Comparison of ENCODE assay signal across 19 cellular contexts in genomic region chr10:110430369-110431273, GRCh38.
DNase-seq lines count a peak whose midpoint lies in the region; ATAC-seq, FAIRE-seq and TF ChIP-seq lines count a peak whose summit lies in the region.
"Had no signal": no experiment of that assay in that cellular context is flagged by ENCODE, and none has a peak within 500 bp of the region (broad histone marks: within the 10 kb centered on the region; RNA-seq: fewer than 3 reads in every experiment).

No MANE protein-coding gene starts in this region.

- peak overlapping the region; percentile 33; the same call in 1 of the 3 replicates for H3K4me2 ChIP-seq in A549

- H3K9me3 Mint-ChIP-seq in WTC11 (peaks cover 9% of the 10 kb centered on the region), mesothelial cell of epicardium (no peaks in the 10 kb centered on the region)

- no peaks in the 10 kb centered on the region; the same call in 1 of the 2 replicates for H3K27me3 Mint-ChIP-seq in WTC11 (ENCODE audit: low read depth)
- no peaks in the 10 kb centered on the region for H3K27me3 Mint-ChIP-seq in mesothelial cell of epicardium (ENCODE audit: low read depth)

- ATAC-seq in A549 (no peak), WTC11 (no peak), left lobe of liver (peak; percentile 69), HG03439 (IDR thresholded peaks at IDR 0.05; ENCODE audit: unreplicated experiment) (no peak)
- ATAC-seq: psoas muscle had no signal

- DNase-seq in A549 (ENCODE audit: low read depth in 1 of 2, low spot score in 1 of 2) = no peak
- peak; percentile 10 for DNase-seq in ELF-1 (ENCODE audit: low read depth, low spot score)
- peak; percentile 3 for DNase-seq in WTC11 (ENCODE audit: low spot score)
- no peak for DNase-seq in left lobe of liver (ENCODE audit: low spot score)
- DNase-seq in mesothelial cell of epicardium (ENCODE audit: low spot score in 2 of 2, unreplicated experiment in 2 of 2) = no peak
- no peak for DNase-seq in coronary artery (ENCODE audit: low spot score)
- no peak for DNase-seq in Kasumi-1 (lab: John Stamatoyannopoulos, UW)
- DNase-seq: activated CD4-positive, alpha-beta T cell treated with anti-CD3 and anti-CD28 coated beads, Interleukin-2, amount 50 U/mL, for 48 hours; cortex of kidney; DMS53; erythroblast; hypothalamus; MG63; NCI-H187 treated with DMSO at 0.1 percent for 48 hours; NCI-H510A had no signal

- TF ChIP-seq POLR2A in A549 (IDR thresholded peaks at IDR 0.05; ENCODE audit: low read length) = no peak

- H3K27ac ChIP-seq in A549 (peak overlapping the region; percentile 93 to 99), coronary artery (no peak overlapping the region)
- H3K27ac ChIP-seq: psoas muscle had no signal

- TF ChIP-seq CTCF in A549 (IDR thresholded peaks at IDR 0.05) = no peak
- no peak for TF ChIP-seq CTCF in WTC11 (IDR thresholded peaks at IDR 0.05)
- no peak for TF ChIP-seq CTCF in mesothelial cell of epicardium (IDR thresholded peaks at IDR 0.05; ENCODE audit: unreplicated experiment)
- TF ChIP-seq CTCF in coronary artery (IDR thresholded peaks at IDR 0.05) = no peak

- no peak overlapping the region for H3K4me3 ChIP-seq in A549
- H3K4me3 ChIP-seq in coronary artery = no peak overlapping the region
- H3K4me3 ChIP-seq: MG63, psoas muscle had no signal

- no peak for TF ChIP-seq EP300 in A549 (IDR thresholded peaks at IDR 0.05)

- H3K4me1 ChIP-seq in A549 = peaks cover 53% of the 10 kb centered on the region
- H3K4me1 ChIP-seq: psoas muscle had no signal

- TF ChIP-seq RAD21 in A549 (conservative IDR thresholded peaks at IDR 0.05 in 1 of 2, IDR thresholded peaks at IDR 0.05 in 1 of 2) = no peak

- CTCF ChIA-PET in A549 (lab: Yijun Ruan, JAX) (interaction anchor here (0.7 to 1.4 kb wide), 3 partner anchors 10 to 69 kb away, joined by 3 to 4 read pairs (median 4); no protein-coding TSS in a partner anchor), WTC11 (lab: Charles Lee) (interaction anchor here (1.1 to 2.1 kb wide), 3 partner anchors 8 to 77 kb away, joined by 4 to 7 read pairs (median 5); no protein-coding TSS in a partner anchor)

- H3K4me3 Mint-ChIP-seq in WTC11 (no peak overlapping the region), mesothelial cell of epicardium (no peak overlapping the region)
- H3K4me3 Mint-ChIP-seq: B cell had no signal

- H3K27ac Mint-ChIP-seq in WTC11 (no peak overlapping the region), mesothelial cell of epicardium (no peak overlapping the region)
- H3K27ac Mint-ChIP-seq: B cell had no signal

- 84% methylated on average over 13 of the region's 13 CpGs for WGBS in A549 (ENCODE audit: missing lambda C conversion rate)

- H3K4me1 Mint-ChIP-seq in WTC11 (peaks cover 19% of the 10 kb centered on the region), mesothelial cell of epicardium (peaks cover 11% of the 10 kb centered on the region)

- H3K36me3 Mint-ChIP-seq in WTC11 = no peaks in the 10 kb centered on the region
- H3K36me3 Mint-ChIP-seq in mesothelial cell of epicardium = no peaks in the 10 kb centered on the region

- peaks cover 3% of the 10 kb centered on the region; the same call in 1 of the 3 replicates for H3K9me3 ChIP-seq in A549
- H3K9me3 ChIP-seq: MG63, psoas muscle had no signal

- no peak for FAIRE-seq in A549 (lab: Jason Lieb, UNC)
- FAIRE-seq: astrocyte had no signal

- POLR2A ChIA-PET in A549 (lab: Yijun Ruan, JAX) = interaction anchor here (0.5 kb wide), 1 partner anchor 99 kb away, joined by 5 read pairs; no protein-coding TSS in a partner anchor
- POLR2A ChIA-PET in WTC11 (lab: Charles Lee) = interaction anchor here (0.6 kb wide), 1 partner anchor 9 kb away, joined by 4 read pairs; no protein-coding TSS in a partner anchor

TF ChIP-seq in A549, 52 proteins besides CTCF, POLR2A, EP300 and RAD21:
- TF ChIP-seq, protein P1, sequence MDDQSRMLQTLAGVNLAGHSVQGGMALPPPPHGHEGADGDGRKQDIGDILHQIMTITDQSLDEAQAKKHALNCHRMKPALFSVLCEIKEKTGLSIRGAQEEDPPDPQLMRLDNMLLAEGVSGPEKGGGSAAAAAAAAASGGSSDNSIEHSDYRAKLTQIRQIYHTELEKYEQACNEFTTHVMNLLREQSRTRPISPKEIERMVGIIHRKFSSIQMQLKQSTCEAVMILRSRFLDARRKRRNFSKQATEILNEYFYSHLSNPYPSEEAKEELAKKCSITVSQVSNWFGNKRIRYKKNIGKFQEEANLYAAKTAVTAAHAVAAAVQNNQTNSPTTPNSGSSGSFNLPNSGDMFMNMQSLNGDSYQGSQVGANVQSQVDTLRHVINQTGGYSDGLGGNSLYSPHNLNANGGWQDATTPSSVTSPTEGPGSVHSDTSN (IDR thresholded peaks at IDR 0.05) = no peak

TF ChIP-seq in WTC11, 78 proteins besides CTCF, POLR2A, EP300 and RAD21:
- no peak for TF ChIP-seq ZNF671 (CRISPR knock-in tag; IDR thresholded peaks at IDR 0.05)
- TF ChIP-seq RORB (CRISPR knock-in tag; IDR thresholded peaks at IDR 0.05) = no peak
- no peak for TF ChIP-seq ESRRA (CRISPR knock-in tag; IDR thresholded peaks at IDR 0.05; ENCODE audit: borderline replicate concordance)
- TF ChIP-seq ZNF423 (CRISPR knock-in tag; IDR thresholded peaks at IDR 0.05) = no peak
- no peak for TF ChIP-seq ZNF317 (CRISPR knock-in tag; IDR thresholded peaks at IDR 0.05; ENCODE audit: borderline replicate concordance, low read depth)
- no peak for TF ChIP-seq ZNF281 (CRISPR knock-in tag; IDR thresholded peaks at IDR 0.05)
- no peak for TF ChIP-seq SMAD3 (CRISPR knock-in tag; IDR thresholded peaks at IDR 0.05; ENCODE audit: borderline replicate concordance)
- TF ChIP-seq PRRX2 (CRISPR knock-in tag; IDR thresholded peaks at IDR 0.05) = no peak

Comparison
In these comparisons a context has a peak if more than half of its experiments do, and no peak if none do; other contexts are left out.
1. DNase-seq: peak in ELF-1 (single experiment) and WTC11 (single experiment); none in A549 (0 of 2), left lobe of liver (single experiment), mesothelial cell of epicardium (0 of 2), coronary artery (single experiment) and Kasumi-1 (0 of 2).
2. H3K27ac ChIP-seq: peak in A549 (2 of 2); none in coronary artery (0 of 2).